Comparison of ENCODE assay signal across 8 cellular contexts in genomic region chr4:39609454-39609911, GRCh38. TPM values are rescaled to one million over a fixed set of nuclear protein-coding genes. Genes with fewer than 3 reads are reported as not detected.
DNase-seq lines count a peak whose midpoint lies in the region; ATAC-seq, FAIRE-seq and TF ChIP-seq lines count a peak whose summit lies in the region.

No MANE protein-coding gene starts in this region.

- H3K36me3 ChIP-seq in GM12878 (ENCODE audit: control insufficient read depth in 2 of 2, insufficient read depth in 2 of 2, low read length in 1 of 2): peaks cover 0 to 3% of the 10 kb centered on the region in 2 experiments; a peak in 1 of 4 replicates

- BruUV-seq in GM12878 (replicated peaks; lab: Mats Ljungman, UMichigan): no TSS peak

- 0 out of 2 replicates have a peak, but pooled peaks have one; percentile 29 for TF ChIP-seq POLR2A in GM12878 (IDR thresholded peaks at IDR 0.05; ENCODE audit: low read depth, low read length)

- SMC1A ChIA-PET in GM12878 (lab: Charles Lee; ENCODE audit: uncharacterized antibody, unreplicated experiment): interaction anchor here (0.6 to 11.3 kb wide), 10 partner anchors 18 to 566 kb away, joined by 3 to 254 read pairs (median 4); partner anchors contain the start of gene UGDH

- peaks cover 24% of the 10 kb centered on the region for H3K79me2 ChIP-seq in GM12878 (ENCODE audit: control insufficient read depth, insufficient read depth, low read length)

- DNase-seq in GM10266 (ENCODE audit: extremely low spot score): peak; percentile 55
- DNase-seq in GM20000 (ENCODE audit: low spot score): peak; percentile 67
- DNase-seq in GM12878 (ENCODE audit: low read depth, low spot score): peak; percentile 96
- no peak for DNase-seq in SHP77 treated with DMSO at 0.1 percent for 48 hours (lab: John Stamatoyannopoulos, UW)
- DNase-seq in GF-D8 (lab: John Stamatoyannopoulos, UW): no peak
- no peak for DNase-seq in retina
- no peak for DNase-seq in RKO (ENCODE audit: low spot score)

- WGBS in GM12878 (ENCODE audit: insufficient coverage, insufficient replicate concordance, low lambda C conversion rate, missing lambda C conversion rate): 1% methylated on average over 6 of the region's 6 CpGs

- peak; percentile 84 for ATAC-seq in HG03280 (IDR thresholded peaks at IDR 0.05; ENCODE audit: unreplicated experiment)
- peak; percentile 91 for ATAC-seq in GM12878

- H3K9ac ChIP-seq in GM12878 (ENCODE audit: control insufficient read depth, insufficient read depth, low read length): peak overlapping the region; percentile 29; the same call in 1 of the 2 replicates

- no peak; the same call in 1 of the 2 replicates for TF ChIP-seq RAD21 in GM12878 (IDR thresholded peaks at IDR 0.05; ENCODE audit: insufficient read depth, low read depth, low read length)

- no peaks in the 10 kb centered on the region for H4K20me1 ChIP-seq in GM12878 (ENCODE audit: control insufficient read depth, insufficient read depth)

- peaks cover 5% of the 10 kb centered on the region; the same call in 2 of the 3 replicates for H3K9me3 ChIP-seq in GM12878 (replicated peaks; ENCODE audit: control insufficient read depth, insufficient read depth, low read length)

- 0 out of 2 replicates have a peak overlapping the region, but pooled peaks have one; percentile 39 for H3K4me3 ChIP-seq in GM12878

- H3K4me1 ChIP-seq in GM12878 (ENCODE audit: control insufficient read depth, insufficient read depth, low read length): peaks cover 49% of the 10 kb centered on the region

- H3K27ac ChIP-seq in GM12878 (ENCODE audit: control insufficient read depth, insufficient read depth): peak overlapping the region; percentile 80

- peak; percentile 97 to 100 for TF ChIP-seq EP300 in GM12878 (IDR thresholded peaks at IDR 0.05; ENCODE audit: borderline replicate concordance in 1 of 2, control insufficient read depth in 1 of 2, low read depth in 2 of 2, low read length in 2 of 2)

- H2AFZ ChIP-seq in GM12878 (ENCODE audit: control insufficient read depth, low read depth, low read length): peak overlapping the region; percentile 44; the same call in 1 of the 2 replicates

- POLR2A ChIA-PET in GM12878 (lab: Charles Lee): interaction anchor here (0.5 to 10.0 kb wide), 5 partner anchors 9 to 322 kb away, joined by 3 to 129 read pairs (median 6); partner anchors contain the start of genes SMIM14 and UGDH

- FAIRE-seq in GM12878 (lab: Jason Lieb, UNC): peak; percentile 92

- TF ChIP-seq CTCF in GM10266 (IDR thresholded peaks at IDR 0.05; ENCODE audit: control insufficient read depth, insufficient read depth, low read depth, missing control alignments) (no peak), GM20000 (IDR thresholded peaks at IDR 0.05; ENCODE audit: extremely low read depth, missing control alignments) (no peak), GM12878 (IDR thresholded peaks at IDR 0.05 in 2 of 3, conservative IDR thresholded peaks at IDR 0.05 in 1 of 3; ENCODE audit: control insufficient read depth in 2 of 3, extremely low read depth in 1 of 3, insufficient read depth in 1 of 3, low read depth in 3 of 3, low read length in 3 of 3) (no peak)

- peak overlapping the region; percentile 81 for H3K4me2 ChIP-seq in GM12878 (ENCODE audit: control insufficient read depth, insufficient read depth)

- intact Hi-C loops in GM12878 (cut with micrococcal nuclease; ENCODE audit: unreplicated experiment): loop anchor here (1.0 to 2.0 kb wide), 2 partner anchors 15 to 29 kb away; partner anchors contain the start of gene SMIM14

- RAD21 ChIA-PET in GM12878 (lab: Charles Lee; ENCODE audit: unreplicated experiment): interaction anchor here (1.2 to 11.2 kb wide), 4 partner anchors 16 to 82 kb away, joined by 3 to 217 read pairs (median 44); partner anchors contain the start of genes SMIM14 and UGDH

- CTCF ChIA-PET in GM12878 (lab: Yijun Ruan, JAX): interaction anchor here (1.0 to 9.9 kb wide), 5 partner anchors 14 to 577 kb away, joined by 3 to 65 read pairs (median 5); no protein-coding TSS in a partner anchor

- in situ Hi-C loops in GM12878 (cut with MboI): loop anchor here (25.0 kb wide), 1 partner anchor 1472 kb away; no protein-coding TSS in a partner anchor

- no peaks in the 10 kb centered on the region for H3K27me3 ChIP-seq in GM12878 (replicated peaks in 1 of 2; ENCODE audit: control insufficient read depth in 2 of 2, insufficient read depth in 2 of 2, low read length in 1 of 2)

TF ChIP-seq in GM12878, 131 proteins besides CTCF, POLR2A, EP300 and RAD21 (continues in another document):
- TF ChIP-seq ZBED1 (IDR thresholded peaks at IDR 0.05; ENCODE audit: borderline replicate concordance) (peak; percentile 97), EGR1 (IDR thresholded peaks at IDR 0.05; ENCODE audit: borderline replicate concordance in 1 of 2, low read depth in 2 of 2, low read length in 2 of 2) (no peak), USF1 (IDR thresholded peaks at IDR 0.05; ENCODE audit: borderline replicate concordance, extremely low read length, insufficient read depth, low read depth, low read length) (no peak), STAT3 (IDR thresholded peaks at IDR 0.05; ENCODE audit: low read depth, low read length) (peak; percentile 32; the same call in 1 of the 2 replicates), BMI1 (IDR thresholded peaks at IDR 0.05; ENCODE audit: borderline replicate concordance) (peak; percentile 95), CREM (IDR thresholded peaks at IDR 0.05; ENCODE audit: low read depth) (peak; percentile 96), MYB (IDR thresholded peaks at IDR 0.05; ENCODE audit: borderline replicate concordance, low read depth, low read length) (0 out of 2 replicates have a peak, but pooled peaks have one; percentile 20), SMAD5 (IDR thresholded peaks at IDR 0.05; ENCODE audit: low read depth) (0 out of 2 replicates have a peak, but pooled peaks have one; percentile 33), ZNF622 (IDR thresholded peaks at IDR 0.05) (no peak), ZNF384 (IDR thresholded peaks at IDR 0.05; ENCODE audit: borderline replicate concordance, low read depth, low read length) (peak; percentile 29; the same call in 1 of the 2 replicates), TAF1 (IDR thresholded peaks at IDR 0.05; ENCODE audit: borderline replicate concordance, low read depth, low read length) (0 out of 2 replicates have a peak, but pooled peaks have one; percentile 39), NFIC (IDR thresholded peaks at IDR 0.05; ENCODE audit: low read depth, low read length) (peak; percentile 98), MEF2A (IDR thresholded peaks at IDR 0.05; ENCODE audit: insufficient read depth, low read depth, low read length) (peak; percentile 84), PML (IDR thresholded peaks at IDR 0.05; ENCODE audit: low read length) (peak; percentile 90), SREBF1 (IDR thresholded peaks at IDR 0.05; ENCODE audit: low read length) (no peak), NFXL1 (IDR thresholded peaks at IDR 0.05; ENCODE audit: borderline replicate concordance) (no peak), RAD51 (IDR thresholded peaks at IDR 0.05) (peak; percentile 61; the same call in 1 of the 2 replicates)

RNA-seq across cellular contexts. Expression of gene SMIM14, which starts 29.2 kb away (rescaled TPM):
- total RNA-seq in GM12878 (2013; cell fraction: nucleolus; rRNA removed): 18.3 and 21.1 TPM in 2 replicates
- total RNA-seq in GM12878 (2014; rRNA removed) (125 and 226 TPM in 2 replicates), GM12878 (2014; rRNA removed; fragmentation: Illumina TruSeq; extraction: Trizol) (184 and 186 TPM in 2 replicates), GM12878 (2021) (182 and 190 TPM in 2 replicates)
- 31.2 TPM for polyA plus RNA-seq in GM12878 (2011; ENCODE audit: low read depth)
- polyA plus RNA-seq in GM12878 (2011; rRNA removed) (475 and 622 TPM in 2 replicates), GM12878 (2014; fragmentation: Illumina TruSeq; extraction: Trizol) (208 and 257 TPM in 2 replicates), GM12878 (2014; fragmentation: Nextera tagmentation; extraction: Ambion mirVana) (100 to 1,000 TPM; 585 to 671 TPM), GM12878 (2014; rRNA removed) (92.3 and 161 TPM in 2 replicates), GM12878 (2016; fragmentation: Nextera tagmentation; extraction: Ambion mirVana) (100 to 1,000 TPM; 144 to 173 TPM)
- 192 and 213 TPM in 2 replicates for polyA plus RNA-seq in GM12878 (2011; cell fraction: cytosol; rRNA removed)
- 94.6 and 109 TPM in 2 replicates for polyA plus RNA-seq in GM12878 (2011; cell fraction: nucleus; rRNA removed)
- polyA plus RNA-seq in GM12878 (2012): 72.3 and 88.3 TPM in 2 replicates
- 420 and 536 TPM in 2 replicates for polyA minus RNA-seq in GM12878 (2011; rRNA and poly(A)+ RNA removed)
- polyA minus RNA-seq in GM12878 (2011; cell fraction: cytosol; rRNA and poly(A)+ RNA removed): 87.4 and 119 TPM in 2 replicates
- polyA minus RNA-seq in GM12878 (2011; cell fraction: nucleus; rRNA and poly(A)+ RNA removed): 10.2 and 13.1 TPM in 2 replicates

Comparison
In these comparisons a context has a peak if more than half of its experiments do, and no peak if none do; other contexts are left out.
1. DNase-seq: peak in GM10266 (single experiment), GM20000 (single experiment) and GM12878 (single experiment); none in SHP77 treated with DMSO at 0.1 percent for 48 hours (single experiment), GF-D8 (single experiment), retina (single experiment) and RKO (single experiment).